Comparison of ENCODE assay signal across 1 cellular context in genomic region chr12:24754690-24755638, GRCh38.
TF ChIP-seq lines count a peak whose summit lies in the region.

No MANE protein-coding gene starts in this region.

TF ChIP-seq in SK-N-SH, 30 proteins besides CTCF, POLR2A, EP300 and RAD21 (continued from another document):
- TF ChIP-seq MAX (IDR thresholded peaks at IDR 0.05; ENCODE audit: low read depth) = 0 out of 2 replicates have a peak, but pooled peaks have one; percentile 38
- TF ChIP-seq TAF1 (IDR thresholded peaks at IDR 0.05; ENCODE audit: borderline replicate concordance, low read depth, low read length) = no peak
- TF ChIP-seq JUND (IDR thresholded peaks at IDR 0.05) = peak; percentile 60
- TF ChIP-seq REST (IDR thresholded peaks at IDR 0.05; ENCODE audit: low read depth, low read length) = no peak
- no peak for TF ChIP-seq TEAD4 (IDR thresholded peaks at IDR 0.05; ENCODE audit: borderline replicate concordance, insufficient read depth)
- no peak for TF ChIP-seq YY1 (IDR thresholded peaks at IDR 0.05; ENCODE audit: low read depth)
- TF ChIP-seq RCOR1 (IDR thresholded peaks at IDR 0.05; ENCODE audit: low read length) = no peak
- TF ChIP-seq CHD2 (IDR thresholded peaks at IDR 0.05; ENCODE audit: low read length, partially characterized antibody) = no peak
- TF ChIP-seq IRF3 (IDR thresholded peaks at IDR 0.05; ENCODE audit: low read depth, low read length) = no peak
- TF ChIP-seq FOXM1 (IDR thresholded peaks at IDR 0.05; ENCODE audit: low read depth) = no peak
- no peak for TF ChIP-seq NRF1 (IDR thresholded peaks at IDR 0.05; ENCODE audit: low read depth, low read length)
- no peak for TF ChIP-seq GATA2 (CRISPR knock-in tag; IDR thresholded peaks at IDR 0.05)
- no peak for TF ChIP-seq USF2 (IDR thresholded peaks at IDR 0.05; ENCODE audit: borderline replicate concordance, low read depth, low read length)
- no peak for TF ChIP-seq RFX5 (IDR thresholded peaks at IDR 0.05; ENCODE audit: low read length)
- peak; percentile 29; the same call in 1 of the 2 replicates for TF ChIP-seq TCF12 (IDR thresholded peaks at IDR 0.05)
- TF ChIP-seq ELF1 (IDR thresholded peaks at IDR 0.05) = no peak
- TF ChIP-seq RXRA (IDR thresholded peaks at IDR 0.05; ENCODE audit: borderline replicate concordance, low read depth) = 0 out of 2 replicates have a peak, but pooled peaks have one; percentile 28
- peak; percentile 24; the same call in 1 of the 2 replicates for TF ChIP-seq POLR2AphosphoS5 (IDR thresholded peaks at IDR 0.05; ENCODE audit: low read depth, low read length)
- TF ChIP-seq USF1 (IDR thresholded peaks at IDR 0.05; ENCODE audit: borderline replicate concordance, low read depth) = no peak
- TF ChIP-seq FOSL2 (IDR thresholded peaks at IDR 0.05; ENCODE audit: borderline replicate concordance, low read depth) = peak; percentile 76
- no peak for TF ChIP-seq FOXJ3 (CRISPR knock-in tag; IDR thresholded peaks at IDR 0.05)
